In the genomic region with DNA sequence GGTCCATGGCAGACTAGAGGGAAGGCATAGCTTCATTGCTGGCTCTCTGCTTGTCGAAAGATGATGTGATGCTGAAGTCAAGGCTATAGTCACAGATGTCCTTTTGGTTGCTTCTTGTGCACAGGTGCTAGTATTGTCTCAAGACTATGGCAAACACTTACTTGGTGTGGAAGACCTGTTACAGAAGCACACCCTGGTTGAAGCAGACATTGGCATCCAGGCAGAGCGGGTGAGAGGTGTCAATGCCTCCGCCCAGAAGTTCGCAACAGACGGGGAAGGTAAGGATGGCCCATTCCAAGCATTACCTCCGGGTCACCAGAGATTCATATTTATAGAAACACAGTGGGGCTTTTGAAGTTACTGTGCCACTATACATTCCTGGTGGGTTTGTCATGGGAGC, we compare ENCODE assay signal across 22 cellular contexts.
A peak's percentile ranks its signal among the peaks of the same experiment; 100 is the strongest.
DNase-seq lines count a peak whose midpoint lies in the region; ATAC-seq and TF ChIP-seq lines count a peak whose summit lies in the region.
"Had no signal": no experiment of that assay in that cellular context is flagged by ENCODE, and none has a peak within 500 bp of the region (broad histone marks: within the 10 kb centered on the region; RNA-seq: fewer than 3 reads in every experiment).

No MANE protein-coding gene starts in this region.

- peaks cover 74% of the 10 kb centered on the region for H3K36me3 Mint-ChIP-seq in T-helper 1 cell treated with Interleukin-12 subunit alpha and Interleukin-12 subunit beta and Interleukin-4 antibody, amounts not matched to agents 30 μg/mL and 1 μg/mL, for 36 hours (ENCODE audit: low read depth)

- peak overlapping the region in 8 of 11 experiments; percentile 7 to 93 (median 56); a peak in 14 of 22 replicates for H3K4me2 ChIP-seq in BLaER1 treated with 17β-estradiol and CSF1 and Interleukin-3, amounts not matched to agents 10 nM and 100 nM
- H3K4me2 ChIP-seq in smooth muscle cell = no peak overlapping the region

- peaks cover 47% of the 10 kb centered on the region for H3K79me2 ChIP-seq in smooth muscle cell (ENCODE audit: low read depth)

- H3K36me3 ChIP-seq in BLaER1 treated with 17β-estradiol and CSF1 and Interleukin-3, amounts not matched to agents 10 nM and 100 nM = peaks cover 51 to 99% (median 97%) of the 10 kb centered on the region in 11 experiments
- peaks cover 0 to 99% of the 10 kb centered on the region in 2 donors for H3K36me3 ChIP-seq in adrenal gland (replicated peaks in 1 of 2)
- H3K36me3 ChIP-seq in smooth muscle cell (ENCODE audit: low read depth) = peaks cover 27% of the 10 kb centered on the region

- peaks cover 18% of the 10 kb centered on the region for H3F3A ChIP-seq in smooth muscle cell (ENCODE audit: low read depth)

- peak overlapping the region; percentile 16 for H3K27ac Mint-ChIP-seq in T-helper 1 cell treated with Interleukin-12 subunit alpha and Interleukin-12 subunit beta and Interleukin-4 antibody, amounts not matched to agents 30 μg/mL and 1 μg/mL, for 36 hours

- H4K20me1 ChIP-seq in BLaER1 treated with 17β-estradiol and CSF1 and Interleukin-3, amounts not matched to agents 10 nM and 100 nM = peaks cover 0 to 54% (median 16%) of the 10 kb centered on the region in 11 experiments; a peak in 12 of 22 replicates
- H4K20me1 ChIP-seq in smooth muscle cell (ENCODE audit: low read depth) = no peaks in the 10 kb centered on the region

- H3K27ac ChIP-seq in BLaER1 treated with 17β-estradiol and CSF1 and Interleukin-3, amounts not matched to agents 10 nM and 100 nM = peak overlapping the region in 4 of 11 experiments; percentile 17 to 84 (median 62); a peak in 5 of 22 replicates
- peak overlapping the region in 3 of 5 donors; percentile 40 to 92 (median 92) for H3K27ac ChIP-seq in adrenal gland
- H3K27ac ChIP-seq in smooth muscle cell (ENCODE audit: low read depth) = peak overlapping the region; percentile 24
- H3K27ac ChIP-seq: 22Rv1, GM23248, RWPE1 had no signal

- 94 to 96% (median 95%) methylated on average over 6 of the region's 6 CpGs for WGBS in adrenal gland, 4 donors
- WGBS in smooth muscle cell (ENCODE audit: low lambda C conversion rate) = 99% methylated on average over 6 of the region's 6 CpGs

- H3K4me1 ChIP-seq in BLaER1 treated with 17β-estradiol and CSF1 and Interleukin-3, amounts not matched to agents 10 nM and 100 nM = peaks cover 55 to 99% (median 98%) of the 10 kb centered on the region in 10 experiments
- H3K4me1 ChIP-seq in adrenal gland (replicated peaks in 1 of 2) (peaks cover 4 to 65% of the 10 kb centered on the region in 2 donors), smooth muscle cell (ENCODE audit: low read depth) (peaks cover 1% of the 10 kb centered on the region)

- no peak overlapping the region for H3K4me3 Mint-ChIP-seq in T-helper 1 cell treated with Interleukin-12 subunit alpha and Interleukin-12 subunit beta and Interleukin-4 antibody, amounts not matched to agents 30 μg/mL and 1 μg/mL, for 36 hours
- H3K4me3 Mint-ChIP-seq: CD8-positive, alpha-beta memory T cell had no signal

- no peaks in the 10 kb centered on the region for H3K27me3 Mint-ChIP-seq in T-helper 1 cell treated with Interleukin-12 subunit alpha and Interleukin-12 subunit beta and Interleukin-4 antibody, amounts not matched to agents 30 μg/mL and 1 μg/mL, for 36 hours (ENCODE audit: low read depth)
- H3K27me3 Mint-ChIP-seq: CD8-positive, alpha-beta memory T cell had no signal

- TF ChIP-seq POLR2A in adrenal gland (IDR thresholded peaks at IDR 0.05) = no peak

- no peak for TF ChIP-seq CTCF in adrenal gland (IDR thresholded peaks at IDR 0.05)
- no peak for TF ChIP-seq CTCF in smooth muscle cell (IDR thresholded peaks at IDR 0.05; ENCODE audit: borderline replicate concordance, insufficient read depth, poor library complexity, severe bottlenecking)

- no peak for ATAC-seq in activated CD4-positive, CD25-positive, alpha-beta regulatory T cell treated with anti-CD3 and anti-CD28 coated beads, Interleukin-2, amount 50 U/mL, for 24 hours
- ATAC-seq: GM12878, PC-3 had no signal

- H3K9me3 Mint-ChIP-seq in T-helper 1 cell treated with Interleukin-12 subunit alpha and Interleukin-12 subunit beta and Interleukin-4 antibody, amounts not matched to agents 30 μg/mL and 1 μg/mL, for 36 hours = no peaks in the 10 kb centered on the region

- intact Hi-C loops in adrenal gland (cut with DNase I) = no loop called here

- DNase-seq in T-helper 1 cell = no peak
- DNase-seq in adrenal gland = no peak
- DNase-seq in smooth muscle cell (lab: John Stamatoyannopoulos, UW; ENCODE audit: unreplicated experiment) = no peak
- no peak for DNase-seq in amniotic stem cell (lab: John Stamatoyannopoulos, UW)
- DNase-seq in MV-4-11 (lab: John Stamatoyannopoulos, UW) = no peak
- DNase-seq: BE2C; CD8-positive, alpha-beta memory T cell; DND-41; GM23248; HCEC 1CT; NCI-H1417 treated with DMSO at 0.1 percent for 48 hours; NCI-H2029; NCI-H2171 treated with DMSO at 0.1 percent for 48 hours; NCI-H446 treated with DMSO at 0.1 percent for 48 hours; NK-92 treated with Interleukin-12 subunit alpha and Interleukin-12 subunit beta, amount 100 ng/mL, for 24 hours; PC-3 had no signal

- peaks cover 12% of the 10 kb centered on the region for H3K4me1 Mint-ChIP-seq in T-helper 1 cell treated with Interleukin-12 subunit alpha and Interleukin-12 subunit beta and Interleukin-4 antibody, amounts not matched to agents 30 μg/mL and 1 μg/mL, for 36 hours (ENCODE audit: low read depth)

- peak overlapping the region in 2 of 11 experiments; percentile 3 to 22; a peak in 1 of 22 replicates for H3K9ac ChIP-seq in BLaER1 treated with 17β-estradiol and CSF1 and Interleukin-3, amounts not matched to agents 10 nM and 100 nM
- H3K9ac ChIP-seq in smooth muscle cell (ENCODE audit: low read depth) = no peak overlapping the region
- H3K9ac ChIP-seq: GM23248 had no signal

- H2AFZ ChIP-seq in smooth muscle cell (ENCODE audit: low read depth) = no peak overlapping the region
- H2AFZ ChIP-seq: GM23248 had no signal

- H3K4me3 ChIP-seq in BLaER1 treated with 17β-estradiol and CSF1 and Interleukin-3, amounts not matched to agents 10 nM and 100 nM = no peak overlapping the region
- no peak overlapping the region for H3K4me3 ChIP-seq in adrenal gland
- no peak overlapping the region for H3K4me3 ChIP-seq in smooth muscle cell
- H3K4me3 ChIP-seq: GM12878, GM23248 had no signal

- H3K27me3 ChIP-seq in BLaER1 treated with 17β-estradiol and CSF1 and Interleukin-3, amounts not matched to agents 10 nM and 100 nM = no peaks in the 10 kb centered on the region
- H3K27me3 ChIP-seq in adrenal gland (no peaks in the 10 kb centered on the region), smooth muscle cell (ENCODE audit: low read depth) (no peaks in the 10 kb centered on the region)
- H3K27me3 ChIP-seq: BE2C had no signal

- H3K9me3 ChIP-seq in BLaER1 treated with 17β-estradiol and CSF1 and Interleukin-3, amounts not matched to agents 10 nM and 100 nM (replicated peaks in 1 of 11) = 0 out of 22 replicates have a peak, but pooled peaks cover 0 to 4% (median 0%) of the 10 kb centered on the region in 11 experiments
- no peaks in the 10 kb centered on the region for H3K9me3 ChIP-seq in adrenal gland (replicated peaks in 1 of 3)
- no peaks in the 10 kb centered on the region for H3K9me3 ChIP-seq in smooth muscle cell (replicated peaks; ENCODE audit: low read depth)
- H3K9me3 ChIP-seq: BE2C had no signal
